Comparison of ENCODE assay signal across 6 cellular contexts in genomic region chr10:70341791-70342415, GRCh38. TPM values are rescaled to one million over a fixed set of nuclear protein-coding genes. Genes with fewer than 3 reads are reported as not detected.
"Had no signal": no experiment of that assay in that cellular context is flagged by ENCODE, and none has a peak within 500 bp of the region (broad histone marks: within the 10 kb centered on the region; RNA-seq: fewer than 3 reads in every experiment).

No MANE protein-coding gene starts in this region.

RNA-seq across cellular contexts. Expression of gene NPFFR1, which starts 58.1 kb away (rescaled TPM):
- total RNA-seq: left lobe of liver, lung microvascular endothelial cell, progenitor cell of endocrine pancreas, vagina had no signal
- polyA plus RNA-seq: heart right ventricle, keratinocyte had no signal
